ENCODE assay signal across 1 cellular context in the genomic region with DNA sequence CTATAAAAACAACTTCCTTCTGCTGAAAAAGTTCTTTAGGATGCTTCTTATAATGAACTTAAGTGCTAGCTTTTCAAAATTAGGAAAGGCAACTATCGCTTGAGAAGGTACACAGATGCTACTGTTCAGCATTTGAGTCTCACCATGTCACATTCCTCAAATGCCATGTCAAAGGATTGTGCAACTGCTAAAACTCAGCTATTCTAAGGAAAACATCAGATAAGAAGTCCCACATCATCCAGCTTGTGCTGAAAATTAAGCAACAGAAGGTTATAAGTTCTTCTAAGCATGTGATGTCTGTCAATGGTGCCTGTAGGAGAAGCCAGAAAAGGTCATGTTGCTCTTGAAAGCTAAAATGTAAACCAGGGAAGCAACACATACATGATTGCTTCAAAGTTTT.
TF ChIP-seq lines count a peak whose summit lies in the region.

No MANE protein-coding gene starts in this region.

TF ChIP-seq in SK-N-SH treated with all-trans-retinoic acid at 6 μM for 48 hours, 23 proteins besides CTCF, POLR2A, EP300 and RAD21 (continued from another document):
- TF ChIP-seq, protein P1, sequence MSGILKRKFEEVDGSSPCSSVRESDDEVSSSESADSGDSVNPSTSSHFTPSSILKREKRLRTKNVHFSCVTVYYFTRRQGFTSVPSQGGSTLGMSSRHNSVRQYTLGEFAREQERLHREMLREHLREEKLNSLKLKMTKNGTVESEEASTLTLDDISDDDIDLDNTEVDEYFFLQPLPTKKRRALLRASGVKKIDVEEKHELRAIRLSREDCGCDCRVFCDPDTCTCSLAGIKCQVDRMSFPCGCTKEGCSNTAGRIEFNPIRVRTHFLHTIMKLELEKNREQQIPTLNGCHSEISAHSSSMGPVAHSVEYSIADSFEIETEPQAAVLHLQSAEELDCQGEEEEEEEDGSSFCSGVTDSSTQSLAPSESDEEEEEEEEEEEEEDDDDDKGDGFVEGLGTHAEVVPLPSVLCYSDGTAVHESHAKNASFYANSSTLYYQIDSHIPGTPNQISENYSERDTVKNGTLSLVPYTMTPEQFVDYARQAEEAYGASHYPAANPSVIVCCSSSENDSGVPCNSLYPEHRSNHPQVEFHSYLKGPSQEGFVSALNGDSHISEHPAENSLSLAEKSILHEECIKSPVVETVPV (CRISPR knock-in tag; IDR thresholded peaks at IDR 0.05), result no peak
- TF ChIP-seq TOX (CRISPR knock-in tag; IDR thresholded peaks at IDR 0.05; ENCODE audit: borderline replicate concordance) (no peak), PPARA (CRISPR knock-in tag; IDR thresholded peaks at IDR 0.05; ENCODE audit: borderline replicate concordance) (no peak), CSDC2 (CRISPR knock-in tag; IDR thresholded peaks at IDR 0.05) (no peak), RARB (CRISPR knock-in tag; IDR thresholded peaks at IDR 0.05) (no peak), TCF4 (CRISPR knock-in tag; IDR thresholded peaks at IDR 0.05; ENCODE audit: borderline replicate concordance) (0 out of 2 replicates have a peak, but pooled peaks have one; percentile 45), ZNF8 (CRISPR knock-in tag; IDR thresholded peaks at IDR 0.05) (no peak), ZNF70 (CRISPR knock-in tag; IDR thresholded peaks at IDR 0.05) (no peak), ISL1 (CRISPR knock-in tag; IDR thresholded peaks at IDR 0.05) (peak; percentile 86), ZNF565 (CRISPR knock-in tag; conservative IDR thresholded peaks at IDR 0.05; ENCODE audit: low read depth) (no peak), ZFP30 (CRISPR knock-in tag; IDR thresholded peaks at IDR 0.05) (no peak)
- TF ChIP-seq, protein P2, sequence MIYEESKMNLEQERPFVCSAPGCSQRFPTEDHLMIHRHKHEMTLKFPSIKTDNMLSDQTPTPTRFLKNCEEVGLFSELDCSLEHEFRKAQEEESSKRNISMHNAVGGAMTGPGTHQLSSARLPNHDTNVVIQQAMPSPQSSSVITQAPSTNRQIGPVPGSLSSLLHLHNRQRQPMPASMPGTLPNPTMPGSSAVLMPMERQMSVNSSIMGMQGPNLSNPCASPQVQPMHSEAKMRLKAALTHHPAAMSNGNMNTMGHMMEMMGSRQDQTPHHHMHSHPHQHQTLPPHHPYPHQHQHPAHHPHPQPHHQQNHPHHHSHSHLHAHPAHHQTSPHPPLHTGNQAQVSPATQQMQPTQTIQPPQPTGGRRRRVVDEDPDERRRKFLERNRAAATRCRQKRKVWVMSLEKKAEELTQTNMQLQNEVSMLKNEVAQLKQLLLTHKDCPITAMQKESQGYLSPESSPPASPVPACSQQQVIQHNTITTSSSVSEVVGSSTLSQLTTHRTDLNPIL (CRISPR knock-in tag; IDR thresholded peaks at IDR 0.05; ENCODE audit: low read depth), result no peak
- TF ChIP-seq, protein P3, sequence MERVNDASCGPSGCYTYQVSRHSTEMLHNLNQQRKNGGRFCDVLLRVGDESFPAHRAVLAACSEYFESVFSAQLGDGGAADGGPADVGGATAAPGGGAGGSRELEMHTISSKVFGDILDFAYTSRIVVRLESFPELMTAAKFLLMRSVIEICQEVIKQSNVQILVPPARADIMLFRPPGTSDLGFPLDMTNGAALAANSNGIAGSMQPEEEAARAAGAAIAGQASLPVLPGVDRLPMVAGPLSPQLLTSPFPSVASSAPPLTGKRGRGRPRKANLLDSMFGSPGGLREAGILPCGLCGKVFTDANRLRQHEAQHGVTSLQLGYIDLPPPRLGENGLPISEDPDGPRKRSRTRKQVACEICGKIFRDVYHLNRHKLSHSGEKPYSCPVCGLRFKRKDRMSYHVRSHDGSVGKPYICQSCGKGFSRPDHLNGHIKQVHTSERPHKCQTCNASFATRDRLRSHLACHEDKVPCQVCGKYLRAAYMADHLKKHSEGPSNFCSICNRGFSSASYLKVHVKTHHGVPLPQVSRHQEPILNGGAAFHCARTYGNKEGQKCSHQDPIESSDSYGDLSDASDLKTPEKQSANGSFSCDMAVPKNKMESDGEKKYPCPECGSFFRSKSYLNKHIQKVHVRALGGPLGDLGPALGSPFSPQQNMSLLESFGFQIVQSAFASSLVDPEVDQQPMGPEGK (CRISPR knock-in tag; IDR thresholded peaks at IDR 0.05; ENCODE audit: borderline replicate concordance), result no peak
- TF ChIP-seq, protein P4, sequence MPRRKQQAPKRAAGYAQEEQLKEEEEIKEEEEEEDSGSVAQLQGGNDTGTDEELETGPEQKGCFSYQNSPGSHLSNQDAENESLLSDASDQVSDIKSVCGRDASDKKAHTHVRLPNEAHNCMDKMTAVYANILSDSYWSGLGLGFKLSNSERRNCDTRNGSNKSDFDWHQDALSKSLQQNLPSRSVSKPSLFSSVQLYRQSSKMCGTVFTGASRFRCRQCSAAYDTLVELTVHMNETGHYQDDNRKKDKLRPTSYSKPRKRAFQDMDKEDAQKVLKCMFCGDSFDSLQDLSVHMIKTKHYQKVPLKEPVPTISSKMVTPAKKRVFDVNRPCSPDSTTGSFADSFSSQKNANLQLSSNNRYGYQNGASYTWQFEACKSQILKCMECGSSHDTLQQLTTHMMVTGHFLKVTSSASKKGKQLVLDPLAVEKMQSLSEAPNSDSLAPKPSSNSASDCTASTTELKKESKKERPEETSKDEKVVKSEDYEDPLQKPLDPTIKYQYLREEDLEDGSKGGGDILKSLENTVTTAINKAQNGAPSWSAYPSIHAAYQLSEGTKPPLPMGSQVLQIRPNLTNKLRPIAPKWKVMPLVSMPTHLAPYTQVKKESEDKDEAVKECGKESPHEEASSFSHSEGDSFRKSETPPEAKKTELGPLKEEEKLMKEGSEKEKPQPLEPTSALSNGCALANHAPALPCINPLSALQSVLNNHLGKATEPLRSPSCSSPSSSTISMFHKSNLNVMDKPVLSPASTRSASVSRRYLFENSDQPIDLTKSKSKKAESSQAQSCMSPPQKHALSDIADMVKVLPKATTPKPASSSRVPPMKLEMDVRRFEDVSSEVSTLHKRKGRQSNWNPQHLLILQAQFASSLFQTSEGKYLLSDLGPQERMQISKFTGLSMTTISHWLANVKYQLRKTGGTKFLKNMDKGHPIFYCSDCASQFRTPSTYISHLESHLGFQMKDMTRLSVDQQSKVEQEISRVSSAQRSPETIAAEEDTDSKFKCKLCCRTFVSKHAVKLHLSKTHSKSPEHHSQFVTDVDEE (CRISPR knock-in tag; IDR thresholded peaks at IDR 0.05), result no peak
TF ChIP-seq in SK-N-SH treated with all-trans-retinoic acid at 6 μM for 48 hours: peak in this region for 2.
